13 cellular contexts compared by ENCODE assay signal in the genomic region with DNA sequence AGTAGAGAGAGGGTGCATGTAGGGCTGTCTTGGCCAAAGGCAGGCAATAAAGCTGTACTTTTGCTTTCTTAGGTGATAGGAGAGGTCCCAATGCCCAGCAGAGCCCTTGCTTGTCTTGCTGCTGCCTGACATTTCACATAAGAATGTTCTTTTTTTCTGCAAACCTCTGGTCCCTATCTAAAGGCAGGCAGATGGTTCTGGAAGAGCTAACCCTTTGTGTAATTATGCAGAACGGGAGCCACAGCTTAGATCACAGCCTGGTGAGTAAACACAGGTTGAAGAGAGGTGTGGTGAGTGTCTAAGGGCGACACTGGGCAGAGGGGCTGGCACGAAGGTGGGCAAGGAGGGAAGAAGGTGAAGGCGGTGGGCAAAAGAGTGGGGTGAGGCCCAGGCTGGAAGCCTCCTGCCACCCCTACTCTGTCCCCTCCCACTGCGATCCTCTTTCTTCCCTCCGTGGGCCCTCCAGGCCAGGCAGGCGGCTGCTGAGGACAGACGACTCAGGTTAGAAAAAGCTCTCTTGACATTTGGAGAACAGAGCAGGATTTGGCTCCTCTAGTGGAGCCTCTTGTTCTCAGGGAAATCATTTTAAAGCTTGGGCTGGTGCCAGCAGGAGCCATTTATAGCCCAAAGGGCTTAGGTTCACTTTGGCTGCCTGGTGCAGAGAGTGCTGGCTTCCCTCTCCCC. TPM values are rescaled to one million over a fixed set of nuclear protein-coding genes. Genes with fewer than 3 reads are reported as not detected.
DNase-seq lines count a peak whose midpoint lies in the region; ATAC-seq and TF ChIP-seq lines count a peak whose summit lies in the region.
"Had no signal": no experiment of that assay in that cellular context is flagged by ENCODE, and none has a peak within 500 bp of the region (broad histone marks: within the 10 kb centered on the region; RNA-seq: fewer than 3 reads in every experiment).

No MANE protein-coding gene starts in this region.

- peaks cover 12% of the 10 kb centered on the region for H3K4me1 ChIP-seq in neural progenitor cell
- H3K4me1 ChIP-seq: tibial nerve had no signal

- peak; percentile 34 for TF ChIP-seq CTCF in choroid plexus epithelial cell (conservative IDR thresholded peaks at IDR 0.05; ENCODE audit: low read depth, low read length)
- no peak for TF ChIP-seq CTCF in neural progenitor cell (IDR thresholded peaks at IDR 0.05)

- H3K27me3 ChIP-seq in neural progenitor cell, result no peaks in the 10 kb centered on the region
- H3K27me3 ChIP-seq: tibial nerve had no signal

- H3K27ac Mint-ChIP-seq in neural progenitor cell, result no peak overlapping the region
- H3K27ac Mint-ChIP-seq: activated CD8-positive, alpha-beta T cell treated with anti-CD3 and anti-CD28 coated beads, Interleukin-2, amount 10 ng/mL, durations not matched to agents 7 days and 5 days had no signal

- H3K4me2 ChIP-seq in neural progenitor cell, result no peak overlapping the region

- H3K9me3 ChIP-seq in neural progenitor cell (ENCODE audit: low read depth), result no peaks in the 10 kb centered on the region

- no peak overlapping the region for H3K4me3 ChIP-seq in choroid plexus epithelial cell (ENCODE audit: low read depth, low read length)
- no peak overlapping the region for H3K4me3 ChIP-seq in neural progenitor cell
- H3K4me3 ChIP-seq: tibial nerve had no signal

- H4K20me1 ChIP-seq in neural progenitor cell (ENCODE audit: low read depth), result no peaks in the 10 kb centered on the region

- H3K79me2 ChIP-seq in neural progenitor cell (ENCODE audit: low read depth), result no peaks in the 10 kb centered on the region

- peak overlapping the region; percentile 13 for H3K4me3 Mint-ChIP-seq in neural progenitor cell
- H3K4me3 Mint-ChIP-seq: activated CD8-positive, alpha-beta T cell treated with anti-CD3 and anti-CD28 coated beads, Interleukin-2, amount 10 ng/mL, durations not matched to agents 7 days and 5 days had no signal

- no peak overlapping the region for H3K27ac ChIP-seq in neural progenitor cell
- H3K27ac ChIP-seq: tibial nerve had no signal

- ATAC-seq in GM18907 (IDR thresholded peaks at IDR 0.05; ENCODE audit: unreplicated experiment), result no peak
- no peak for ATAC-seq in HG03175 (IDR thresholded peaks at IDR 0.05; ENCODE audit: unreplicated experiment)
- ATAC-seq: activated CD8-positive, alpha-beta T cell treated with anti-CD3 and anti-CD28 coated beads, Interleukin-2, amount 10 ng/mL, durations not matched to agents 7 days and 5 days had no signal

- H3K36me3 ChIP-seq in neural progenitor cell, result no peaks in the 10 kb centered on the region
- H3K36me3 ChIP-seq: tibial nerve had no signal

- DNase-seq in EL, result peak; percentile 12
- peak; percentile 90 for DNase-seq in NCI-H2171 treated with DMSO at 0.1 percent for 48 hours (lab: John Stamatoyannopoulos, UW)
- DNase-seq in choroid plexus epithelial cell (ENCODE audit: low read depth), result peak; percentile 58
- DNase-seq in neural progenitor cell (ENCODE audit: low spot score), result peak; percentile 33
- no peak for DNase-seq in stimulated activated CD4-positive, alpha-beta T cell treated with anti-CD3 and anti-CD28 coated beads, Interleukin-1b, Interleukin-23, amount 100 ng/mL, for 48 hours
- DNase-seq in NOMO-1 treated with DMSO at 0.1 percent for 48 hours (lab: John Stamatoyannopoulos, UW; ENCODE audit: unreplicated experiment), result no peak
- DNase-seq: activated CD8-positive, alpha-beta T cell treated with anti-CD3 and anti-CD28 coated beads, Interleukin-2, amount 10 ng/mL, durations not matched to agents 7 days and 5 days; cortex of kidney; NK-92 treated with Interleukin-12 subunit alpha and Interleukin-12 subunit beta, amount 100 ng/mL, for 24 hours; stimulated activated CD4-positive, alpha-beta T cell treated with anti-CD3 and anti-CD28 coated beads, Interleukin-12 subunit alpha, Interleukin-12 subunit beta, amount 100 ng/mL, for 4 hours had no signal

- H3K27me3 Mint-ChIP-seq in neural progenitor cell (ENCODE audit: insufficient read depth, low read depth), result no peaks in the 10 kb centered on the region

- no peak overlapping the region for H3K9ac ChIP-seq in neural progenitor cell

- no peaks in the 10 kb centered on the region for H3K36me3 Mint-ChIP-seq in neural progenitor cell

- H3F3A ChIP-seq in neural progenitor cell (ENCODE audit: low read depth), result no peaks in the 10 kb centered on the region

- H2AFZ ChIP-seq in neural progenitor cell (replicated peaks), result no peak overlapping the region

- H3K4me1 Mint-ChIP-seq in neural progenitor cell, result peaks cover 13% of the 10 kb centered on the region

- no peaks in the 10 kb centered on the region for H3K9me3 Mint-ChIP-seq in neural progenitor cell

RNA-seq across cellular contexts. Expression of gene PRMT8, which starts 42.8 kb away (rescaled TPM):
- total RNA-seq in neural progenitor cell (ENCODE audit: low replicate concordance), result 0.80 and 1.2 TPM in 2 replicates
- total RNA-seq: activated CD8-positive, alpha-beta T cell treated with anti-CD3 and anti-CD28 coated beads, Interleukin-2, amount 10 ng/mL, durations not matched to agents 7 days and 5 days; tibial nerve had no signal

Comparison
In these comparisons a context has a peak if more than half of its experiments do, and no peak if none do; other contexts are left out.
1. DNase-seq: peak in EL (single experiment), NCI-H2171 treated with DMSO at 0.1 percent for 48 hours (single experiment), choroid plexus epithelial cell (single experiment) and neural progenitor cell (single experiment); none in stimulated activated CD4-positive, alpha-beta T cell treated with anti-CD3 and anti-CD28 coated beads, Interleukin-1b, Interleukin-23, amount 100 ng/mL, for 48 hours (single experiment) and NOMO-1 treated with DMSO at 0.1 percent for 48 hours (single experiment).